In genomic region chr22:25232301-25232700, GRCh38 we compare ENCODE assay signal across 30 cellular contexts.
DNase-seq lines count a peak whose midpoint lies in the region; ATAC-seq and TF ChIP-seq lines count a peak whose summit lies in the region.
"Had no signal": no experiment of that assay in that cellular context is flagged by ENCODE, and none has a peak within 500 bp of the region (broad histone marks: within the 10 kb centered on the region; RNA-seq: fewer than 3 reads in every experiment).

No MANE protein-coding gene starts in this region.

- CTCF ChIA-PET in RWPE1 (lab: Yijun Ruan, JAX) = no interaction called here

- no peak for ATAC-seq in HG03135 (IDR thresholded peaks at IDR 0.05; ENCODE audit: unreplicated experiment)
- no peak for ATAC-seq in GM18858 (IDR thresholded peaks at IDR 0.05; ENCODE audit: unreplicated experiment)
- ATAC-seq: left cardiac atrium had no signal

- H3K27ac ChIP-seq in RWPE1 = peak overlapping the region; percentile 63
- peak overlapping the region; percentile 50 for H3K27ac ChIP-seq in epithelial cell of prostate
- H3K27ac ChIP-seq: prostate gland, sigmoid colon, SK-N-MC, testis had no signal

- in situ Hi-C loops in KBM-7 (cut with MboI; ENCODE audit: low pct_unique_long_range_greater_than_20kb, low sequenced_read_pairs) = no loop called here

- TF ChIP-seq CTCF in RWPE1 (conservative IDR thresholded peaks at IDR 0.05; ENCODE audit: low read depth) = no peak

- peak; percentile 50 for DNase-seq in AG08396 (ENCODE audit: low spot score)
- peak; percentile 8 for DNase-seq in RWPE1 (ENCODE audit: low spot score)
- DNase-seq in epithelial cell of prostate (ENCODE audit: low read depth, low spot score) = peak; percentile 40
- DNase-seq in iris pigment epithelial cell (ENCODE audit: low read depth) = peak; percentile 43
- no peak for DNase-seq in NCI-H226
- no peak for DNase-seq in KBM-7
- DNase-seq: 8988T; activated CD4-positive, alpha-beta memory T cell treated with anti-CD3 and anti-CD28 coated beads for 36 hours; activated CD4-positive, CD25-positive, alpha-beta regulatory T cell treated with anti-CD3 and anti-CD28 coated beads, Interleukin-2, amount 50 U/mL, for 72 hours; activated CD8-positive, alpha-beta memory T cell treated with anti-CD3 and anti-CD28 coated beads, Interleukin-2, amount 50 U/mL, for 48 hours; activated naive CD4-positive, alpha-beta T cell treated with anti-CD3 and anti-CD28 coated beads, Interleukin-2, amount 10 ng/mL, durations not matched to agents 7 days and 5 days; AML-193; caudate nucleus; CD4-positive, alpha-beta T cell; dermis blood vessel endothelial cell; DMS 273 treated with DMSO at 0.1 percent for 48 hours; EL; GOT3; left cardiac atrium; mesenchymal stem cell; NCI-H1417; NCI-H2081 treated with DMSO at 0.1 percent for 48 hours; NCI-H345; sigmoid colon; stimulated activated naive CD4-positive, alpha-beta T cell treated with Interleukin-2 at 50 U/mL for 16 hours; testis had no signal

- POLR2A ChIA-PET in RWPE1 (lab: Yijun Ruan, JAX; ENCODE audit: low non-redundant PET) = no interaction called here

Comparison
In these comparisons a context has a peak if more than half of its experiments do, and no peak if none do; other contexts are left out.
1. DNase-seq: peak in AG08396 (single experiment), RWPE1 (single experiment), epithelial cell of prostate (single experiment) and iris pigment epithelial cell (single experiment); none in NCI-H226 (single experiment) and KBM-7 (single experiment).